33 cellular contexts compared by ENCODE assay signal in the genomic region with DNA sequence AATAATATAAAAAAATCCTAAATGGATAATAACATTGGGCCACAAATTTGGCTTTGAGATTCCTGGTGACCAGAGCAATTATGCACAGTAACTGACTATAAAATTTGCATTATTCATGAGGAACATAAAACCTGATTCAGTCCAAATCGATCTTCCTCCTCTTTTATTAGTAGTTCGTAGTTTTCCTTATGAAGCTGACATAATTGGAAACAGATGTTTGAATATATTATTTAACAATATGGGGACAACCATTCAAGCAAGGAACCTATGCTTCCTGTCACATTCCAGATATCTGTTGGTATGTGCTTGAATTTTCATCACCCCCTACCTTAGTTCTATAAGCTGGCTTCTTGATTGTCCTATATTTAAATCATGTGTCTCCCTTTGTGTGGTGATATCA. TPM values are rescaled to one million over a fixed set of nuclear protein-coding genes. Genes with fewer than 3 reads are reported as not detected.
"Had no signal": no experiment of that assay in that cellular context is flagged by ENCODE, and none has a peak within 500 bp of the region (broad histone marks: within the 10 kb centered on the region; RNA-seq: fewer than 3 reads in every experiment).

No MANE protein-coding gene starts in this region.

- H3K4me1 ChIP-seq: adrenal gland, body of pancreas, breast epithelium had no signal

- H3K27ac ChIP-seq: adrenal gland, body of pancreas, brain microvascular endothelial cell, breast epithelium, VCaP had no signal

- DNase-seq: activated B cell treated with CpG ODN at 0.5 μM for 24 hours; activated CD4-positive, alpha-beta memory T cell treated with anti-CD3 and anti-CD28 coated beads for 36 hours; activated CD4-positive, alpha-beta T cell treated with anti-CD3 and anti-CD28 coated beads for 4 hours; activated CD4-positive, alpha-beta T cell treated with anti-CD3 and anti-CD28 coated beads, Interleukin-2, amount 10 ng/mL, durations not matched to agents 24 days and 14 days; activated CD4-positive, alpha-beta T cell treated with anti-CD3 and anti-CD28 coated beads, Interleukin-2, amount 50 U/mL, for 1 hour; activated CD4-positive, alpha-beta T cell treated with anti-CD3 and anti-CD28 coated beads, Interleukin-2, amount 50 U/mL, for 4 hours; activated CD4-positive, CD25-positive, alpha-beta regulatory T cell treated with anti-CD3 and anti-CD28 coated beads, Interleukin-2, amount 50 U/mL, for 72 hours; activated CD8-positive, alpha-beta memory T cell treated with anti-CD3 and anti-CD28 coated beads, Interleukin-2, amount 50 U/mL, for 4 hours; activated CD8-positive, alpha-beta T cell treated with anti-CD3 and anti-CD28 coated beads for 36 hours; activated effector memory CD4-positive, alpha-beta T cell treated with anti-CD3 and anti-CD28 coated beads, Interleukin-2, amount 50 U/mL, for 16 hours; activated gamma-delta T cell treated with Interleukin-2 at 50 U/mL for 16 hours; activated naive CD4-positive, alpha-beta T cell; activated naive CD4-positive, alpha-beta T cell treated with anti-CD3 and anti-CD28 coated beads for 36 hours; activated naive CD4-positive, alpha-beta T cell treated with anti-CD3 and anti-CD28 coated beads, Interleukin-2, amount 50 U/mL, for 16 hours; activated naive CD8-positive, alpha-beta T cell treated with anti-CD3 and anti-CD28 coated beads for 36 hours; activated T-cell treated with anti-CD3 and anti-CD28 coated beads for 4 hours; activated T-cell treated with anti-CD3 and anti-CD28 coated beads, Interleukin-2, amount 50 U/mL, for 1 hour; activated T-cell treated with anti-CD3 and anti-CD28 coated beads, Interleukin-2, amount 50 U/mL, for 4 hours; activated T-cell treated with anti-CD3 and anti-CD28 coated beads, Interleukin-2, amount 50 U/mL, for 72 hours; adrenal gland; amniotic stem cell; aorta; body of pancreas; brain microvascular endothelial cell; central memory CD4-positive, alpha-beta T cell; T-helper 2 cell; T-helper 9 cell had no signal

- H3K4me3 ChIP-seq: adrenal gland, body of pancreas, breast epithelium had no signal

- H3K27me3 ChIP-seq: body of pancreas, brain microvascular endothelial cell, breast epithelium had no signal

- H3K9me3 ChIP-seq: adrenal gland, body of pancreas, breast epithelium had no signal

- ATAC-seq: activated CD8-positive, alpha-beta T cell treated with anti-CD3 and anti-CD28 coated beads for 36 hours; activated naive CD4-positive, alpha-beta T cell treated with anti-CD3 and anti-CD28 coated beads, Interleukin-2, amount 50 U/mL, for 72 hours; activated T-cell treated with anti-CD3 and anti-CD28 coated beads, Interleukin-2, amount 50 U/mL, for 4 hours; activated T-cell treated with anti-CD3 and anti-CD28 coated beads, Interleukin-2, amount 50 U/mL, for 72 hours; activated T-helper 17 cell treated with anti-CD3 and anti-CD28 coated beads, Interleukin-2, amount 50 U/mL, for 72 hours; body of pancreas had no signal

- FAIRE-seq: astrocyte, TTC549 had no signal

- H3K36me3 ChIP-seq: adrenal gland, brain microvascular endothelial cell, breast epithelium had no signal

RNA-seq across cellular contexts. Expression of gene CCDC175, which starts 34.9 kb away (rescaled TPM):
- polyA plus RNA-seq: aorta had no signal
